Comparison of ENCODE assay signal across 2 cellular contexts in the genomic region with DNA sequence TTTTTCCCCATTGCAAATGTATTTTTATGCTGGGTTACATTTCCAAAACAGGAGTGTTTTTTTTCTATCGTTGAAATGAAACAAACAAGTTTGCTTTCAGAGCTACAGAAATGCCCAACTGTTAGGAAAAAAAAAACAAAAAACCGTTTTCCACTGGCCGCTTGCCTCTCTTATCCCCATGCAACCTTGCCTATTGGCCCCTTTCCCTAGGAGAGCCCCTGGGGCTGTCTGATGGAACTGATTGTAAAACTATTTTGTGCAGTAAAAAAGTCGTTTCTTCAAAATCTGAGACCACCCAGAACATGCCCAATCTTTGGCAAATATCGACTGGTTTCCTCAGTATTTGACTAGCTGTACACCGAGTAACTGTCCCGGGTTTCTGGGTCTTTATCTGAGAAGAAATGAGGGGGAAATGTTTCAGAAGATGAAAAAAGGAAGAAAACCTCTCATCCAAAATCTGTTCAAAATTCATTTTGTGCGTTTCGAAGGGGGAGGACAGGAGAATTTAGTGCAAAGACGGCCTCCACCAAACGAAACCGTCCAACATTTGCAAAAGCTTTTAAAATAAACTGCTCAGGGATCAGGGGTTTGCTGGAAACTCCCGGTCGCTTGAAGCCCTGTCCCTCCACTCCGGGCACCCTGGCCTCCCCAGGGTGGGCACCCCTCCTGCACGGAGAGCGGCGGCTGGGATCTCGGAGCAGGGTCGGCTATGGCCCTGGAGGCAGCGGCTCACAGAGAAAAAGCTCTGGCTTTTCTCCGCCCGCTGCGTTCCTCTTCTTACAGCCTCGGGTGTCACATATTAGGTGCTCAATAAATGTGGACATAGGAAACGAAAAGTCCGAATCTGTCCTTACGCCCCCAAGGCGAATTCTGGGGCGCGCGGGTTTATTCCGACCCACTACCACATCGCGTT.
TF ChIP-seq lines count a peak whose summit lies in the region.

No MANE protein-coding gene starts in this region.

TF ChIP-seq in SK-N-SH, 30 proteins besides CTCF, POLR2A, EP300 and RAD21 (continued from another document):
- TF ChIP-seq, protein P1, sequence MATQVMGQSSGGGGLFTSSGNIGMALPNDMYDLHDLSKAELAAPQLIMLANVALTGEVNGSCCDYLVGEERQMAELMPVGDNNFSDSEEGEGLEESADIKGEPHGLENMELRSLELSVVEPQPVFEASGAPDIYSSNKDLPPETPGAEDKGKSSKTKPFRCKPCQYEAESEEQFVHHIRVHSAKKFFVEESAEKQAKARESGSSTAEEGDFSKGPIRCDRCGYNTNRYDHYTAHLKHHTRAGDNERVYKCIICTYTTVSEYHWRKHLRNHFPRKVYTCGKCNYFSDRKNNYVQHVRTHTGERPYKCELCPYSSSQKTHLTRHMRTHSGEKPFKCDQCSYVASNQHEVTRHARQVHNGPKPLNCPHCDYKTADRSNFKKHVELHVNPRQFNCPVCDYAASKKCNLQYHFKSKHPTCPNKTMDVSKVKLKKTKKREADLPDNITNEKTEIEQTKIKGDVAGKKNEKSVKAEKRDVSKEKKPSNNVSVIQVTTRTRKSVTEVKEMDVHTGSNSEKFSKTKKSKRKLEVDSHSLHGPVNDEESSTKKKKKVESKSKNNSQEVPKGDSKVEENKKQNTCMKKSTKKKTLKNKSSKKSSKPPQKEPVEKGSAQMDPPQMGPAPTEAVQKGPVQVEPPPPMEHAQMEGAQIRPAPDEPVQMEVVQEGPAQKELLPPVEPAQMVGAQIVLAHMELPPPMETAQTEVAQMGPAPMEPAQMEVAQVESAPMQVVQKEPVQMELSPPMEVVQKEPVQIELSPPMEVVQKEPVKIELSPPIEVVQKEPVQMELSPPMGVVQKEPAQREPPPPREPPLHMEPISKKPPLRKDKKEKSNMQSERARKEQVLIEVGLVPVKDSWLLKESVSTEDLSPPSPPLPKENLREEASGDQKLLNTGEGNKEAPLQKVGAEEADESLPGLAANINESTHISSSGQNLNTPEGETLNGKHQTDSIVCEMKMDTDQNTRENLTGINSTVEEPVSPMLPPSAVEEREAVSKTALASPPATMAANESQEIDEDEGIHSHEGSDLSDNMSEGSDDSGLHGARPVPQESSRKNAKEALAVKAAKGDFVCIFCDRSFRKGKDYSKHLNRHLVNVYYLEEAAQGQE (IDR thresholded peaks at IDR 0.05; ENCODE audit: low read depth, low read length): no peak
- no peak for TF ChIP-seq SIN3A (IDR thresholded peaks at IDR 0.05; ENCODE audit: borderline replicate concordance, low read depth, low read length)
- no peak for TF ChIP-seq RCOR1 (IDR thresholded peaks at IDR 0.05; ENCODE audit: low read length)
- TF ChIP-seq TAF1 (IDR thresholded peaks at IDR 0.05; ENCODE audit: borderline replicate concordance, low read depth, low read length): no peak
- no peak for TF ChIP-seq POLR2AphosphoS5 (IDR thresholded peaks at IDR 0.05; ENCODE audit: low read depth, low read length)
- no peak for TF ChIP-seq RXRA (IDR thresholded peaks at IDR 0.05; ENCODE audit: borderline replicate concordance, low read depth)
- no peak for TF ChIP-seq GATA2 (CRISPR knock-in tag; IDR thresholded peaks at IDR 0.05)
- TF ChIP-seq FOXJ3 (CRISPR knock-in tag; IDR thresholded peaks at IDR 0.05): no peak
- no peak for TF ChIP-seq TCF12 (IDR thresholded peaks at IDR 0.05)
- no peak for TF ChIP-seq FOSL2 (IDR thresholded peaks at IDR 0.05; ENCODE audit: borderline replicate concordance, low read depth)
- TF ChIP-seq, protein P2, sequence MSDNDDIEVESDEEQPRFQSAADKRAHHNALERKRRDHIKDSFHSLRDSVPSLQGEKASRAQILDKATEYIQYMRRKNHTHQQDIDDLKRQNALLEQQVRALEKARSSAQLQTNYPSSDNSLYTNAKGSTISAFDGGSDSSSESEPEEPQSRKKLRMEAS (IDR thresholded peaks at IDR 0.05; ENCODE audit: low read depth): no peak
- TF ChIP-seq, protein P3, sequence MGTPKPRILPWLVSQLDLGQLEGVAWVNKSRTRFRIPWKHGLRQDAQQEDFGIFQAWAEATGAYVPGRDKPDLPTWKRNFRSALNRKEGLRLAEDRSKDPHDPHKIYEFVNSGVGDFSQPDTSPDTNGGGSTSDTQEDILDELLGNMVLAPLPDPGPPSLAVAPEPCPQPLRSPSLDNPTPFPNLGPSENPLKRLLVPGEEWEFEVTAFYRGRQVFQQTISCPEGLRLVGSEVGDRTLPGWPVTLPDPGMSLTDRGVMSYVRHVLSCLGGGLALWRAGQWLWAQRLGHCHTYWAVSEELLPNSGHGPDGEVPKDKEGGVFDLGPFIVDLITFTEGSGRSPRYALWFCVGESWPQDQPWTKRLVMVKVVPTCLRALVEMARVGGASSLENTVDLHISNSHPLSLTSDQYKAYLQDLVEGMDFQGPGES (IDR thresholded peaks at IDR 0.05; ENCODE audit: low read depth, low read length): no peak
- no peak for TF ChIP-seq NFIC (IDR thresholded peaks at IDR 0.05; ENCODE audit: borderline replicate concordance)
- TF ChIP-seq JUND (IDR thresholded peaks at IDR 0.05): no peak
- TF ChIP-seq ELF1 (IDR thresholded peaks at IDR 0.05): no peak

TF ChIP-seq in SK-N-SH treated with all-trans-retinoic acid at 6 μM for 48 hours, 23 proteins besides CTCF, POLR2A, EP300 and RAD21 (continued from another document):
- TF ChIP-seq, protein P4, sequence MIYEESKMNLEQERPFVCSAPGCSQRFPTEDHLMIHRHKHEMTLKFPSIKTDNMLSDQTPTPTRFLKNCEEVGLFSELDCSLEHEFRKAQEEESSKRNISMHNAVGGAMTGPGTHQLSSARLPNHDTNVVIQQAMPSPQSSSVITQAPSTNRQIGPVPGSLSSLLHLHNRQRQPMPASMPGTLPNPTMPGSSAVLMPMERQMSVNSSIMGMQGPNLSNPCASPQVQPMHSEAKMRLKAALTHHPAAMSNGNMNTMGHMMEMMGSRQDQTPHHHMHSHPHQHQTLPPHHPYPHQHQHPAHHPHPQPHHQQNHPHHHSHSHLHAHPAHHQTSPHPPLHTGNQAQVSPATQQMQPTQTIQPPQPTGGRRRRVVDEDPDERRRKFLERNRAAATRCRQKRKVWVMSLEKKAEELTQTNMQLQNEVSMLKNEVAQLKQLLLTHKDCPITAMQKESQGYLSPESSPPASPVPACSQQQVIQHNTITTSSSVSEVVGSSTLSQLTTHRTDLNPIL (CRISPR knock-in tag; IDR thresholded peaks at IDR 0.05; ENCODE audit: low read depth): no peak
- no peak for TF ChIP-seq ESRRG (CRISPR knock-in tag; IDR thresholded peaks at IDR 0.05)
- TF ChIP-seq PPARA (CRISPR knock-in tag; IDR thresholded peaks at IDR 0.05; ENCODE audit: borderline replicate concordance): no peak
- no peak for TF ChIP-seq CSDC2 (CRISPR knock-in tag; IDR thresholded peaks at IDR 0.05)
- no peak for TF ChIP-seq TOX (CRISPR knock-in tag; IDR thresholded peaks at IDR 0.05; ENCODE audit: borderline replicate concordance)
- TF ChIP-seq, protein P5, sequence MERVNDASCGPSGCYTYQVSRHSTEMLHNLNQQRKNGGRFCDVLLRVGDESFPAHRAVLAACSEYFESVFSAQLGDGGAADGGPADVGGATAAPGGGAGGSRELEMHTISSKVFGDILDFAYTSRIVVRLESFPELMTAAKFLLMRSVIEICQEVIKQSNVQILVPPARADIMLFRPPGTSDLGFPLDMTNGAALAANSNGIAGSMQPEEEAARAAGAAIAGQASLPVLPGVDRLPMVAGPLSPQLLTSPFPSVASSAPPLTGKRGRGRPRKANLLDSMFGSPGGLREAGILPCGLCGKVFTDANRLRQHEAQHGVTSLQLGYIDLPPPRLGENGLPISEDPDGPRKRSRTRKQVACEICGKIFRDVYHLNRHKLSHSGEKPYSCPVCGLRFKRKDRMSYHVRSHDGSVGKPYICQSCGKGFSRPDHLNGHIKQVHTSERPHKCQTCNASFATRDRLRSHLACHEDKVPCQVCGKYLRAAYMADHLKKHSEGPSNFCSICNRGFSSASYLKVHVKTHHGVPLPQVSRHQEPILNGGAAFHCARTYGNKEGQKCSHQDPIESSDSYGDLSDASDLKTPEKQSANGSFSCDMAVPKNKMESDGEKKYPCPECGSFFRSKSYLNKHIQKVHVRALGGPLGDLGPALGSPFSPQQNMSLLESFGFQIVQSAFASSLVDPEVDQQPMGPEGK (CRISPR knock-in tag; IDR thresholded peaks at IDR 0.05; ENCODE audit: borderline replicate concordance): no peak
- no peak for TF ChIP-seq TCF4 (CRISPR knock-in tag; IDR thresholded peaks at IDR 0.05; ENCODE audit: borderline replicate concordance)
- no peak for TF ChIP-seq ZC3H10 (CRISPR knock-in tag; IDR thresholded peaks at IDR 0.05)
